In the genomic region with DNA sequence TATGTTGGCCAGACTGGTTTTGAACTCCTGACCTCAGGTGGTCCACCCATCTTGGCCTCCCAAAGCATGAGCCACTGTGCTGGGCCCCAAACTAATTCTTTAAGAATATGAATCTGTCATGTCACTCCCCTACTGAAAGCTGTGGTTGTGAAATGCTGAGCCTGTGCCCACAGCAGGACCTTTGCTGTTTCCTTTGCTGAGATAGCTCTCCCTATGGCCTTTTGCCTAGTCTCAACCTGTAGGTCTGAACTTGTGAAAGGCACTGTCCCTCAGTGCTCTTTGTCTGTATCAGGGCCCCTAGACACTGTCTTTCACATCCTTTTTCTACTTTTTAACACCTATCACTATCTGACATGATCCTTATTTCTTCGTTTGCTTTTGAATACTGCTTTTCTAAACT, we compare ENCODE assay signal across 12 cellular contexts.
A peak's percentile ranks its signal among the peaks of the same experiment; 100 is the strongest.
DNase-seq lines count a peak whose midpoint lies in the region; ATAC-seq and TF ChIP-seq lines count a peak whose summit lies in the region.
"Had no signal": no experiment of that assay in that cellular context is flagged by ENCODE, and none has a peak within 500 bp of the region (broad histone marks: within the 10 kb centered on the region; RNA-seq: fewer than 3 reads in every experiment).

No MANE protein-coding gene starts in this region.

- H3K27me3 ChIP-seq in H9 (ENCODE audit: insufficient read depth, low read length) (no peaks in the 10 kb centered on the region), A673 (replicated peaks; ENCODE audit: insufficient read depth, low read depth, low read length, poor library complexity) (no peaks in the 10 kb centered on the region)
- H3K27me3 ChIP-seq: SJCRH30 had no signal

- CTCF ChIA-PET in A673 (lab: Charles Lee), result no interaction called here

- no peak overlapping the region for H3K56ac ChIP-seq in H9 (ENCODE audit: insufficient read length, low read depth, low read length)

- peak; percentile 96 for ATAC-seq in HG03432 (IDR thresholded peaks at IDR 0.05; ENCODE audit: unreplicated experiment)
- ATAC-seq in stimulated activated effector memory CD8-positive, alpha-beta T cell treated with anti-CD3 and anti-CD28 coated beads, Interleukin-12 subunit alpha, Interleukin-12 subunit beta, amount 100 ng/mL, for 72 hours, result peak; percentile 39

- H3K4me1 ChIP-seq in H9 (ENCODE audit: insufficient read depth, low read length) (peaks cover 2% of the 10 kb centered on the region; the same call in 1 of the 2 replicates), A673 (ENCODE audit: insufficient read depth, low read length, poor library complexity, severe bottlenecking) (no peaks in the 10 kb centered on the region)
- H3K4me1 ChIP-seq: SJCRH30 had no signal

- no peak overlapping the region for H2BK20ac ChIP-seq in H9 (ENCODE audit: low read depth, low read length, poor library complexity, severe bottlenecking)

- no peak overlapping the region for H2BK120ac ChIP-seq in H9 (ENCODE audit: low read depth, low read length, poor library complexity, severe bottlenecking)

- no peak overlapping the region for H4K5ac ChIP-seq in H9 (ENCODE audit: insufficient read length, low read depth, low read length)

- H3K79me1 ChIP-seq in H9 (ENCODE audit: insufficient read depth, low read depth, low read length, poor library complexity, severe bottlenecking), result peaks cover 11% of the 10 kb centered on the region

- no peak overlapping the region for H3K23ac ChIP-seq in H9 (ENCODE audit: insufficient read length, low read depth, low read length)

- H3K27me3 Mint-ChIP-seq in H9 (ENCODE audit: low read depth), result peaks cover 1% of the 10 kb centered on the region
- H3K27me3 Mint-ChIP-seq in activated naive CD8-positive, alpha-beta T cell treated with anti-CD3 and anti-CD28 coated beads for 36 hours, result peaks cover 9% of the 10 kb centered on the region

- peaks cover 46% of the 10 kb centered on the region; the same call in 1 of the 2 replicates for H3K79me2 ChIP-seq in H9 (ENCODE audit: insufficient read depth, low read length)

- intact Hi-C loops in A673 (cut with micrococcal nuclease; ENCODE audit: unreplicated experiment), result no loop called here

- H3K4me2 ChIP-seq in H9 (ENCODE audit: insufficient read depth, insufficient read length, low read length), result no peak overlapping the region

- H3K4me3 Mint-ChIP-seq in H9, result no peak overlapping the region
- H3K4me3 Mint-ChIP-seq in stimulated activated effector memory CD8-positive, alpha-beta T cell treated with anti-CD3 and anti-CD28 coated beads, Interleukin-12 subunit alpha, Interleukin-12 subunit beta, amount 100 ng/mL, for 72 hours, result no peak overlapping the region
- H3K4me3 Mint-ChIP-seq in activated naive CD8-positive, alpha-beta T cell treated with anti-CD3 and anti-CD28 coated beads for 36 hours, result no peak overlapping the region

- no peak overlapping the region for H3K14ac ChIP-seq in H9 (ENCODE audit: insufficient read depth, low read length)

- H2BK15ac ChIP-seq in H9 (ENCODE audit: low read depth, low read length), result no peak overlapping the region

- no peak overlapping the region for H2BK5ac ChIP-seq in H9 (ENCODE audit: insufficient read length, low read length)

- H4K20me1 ChIP-seq in H9 (ENCODE audit: control insufficient read depth, insufficient read depth, insufficient read length), result no peaks in the 10 kb centered on the region

- H3K4me3 ChIP-seq in A673 (ENCODE audit: low read depth, low read length, poor library complexity, severe bottlenecking), result no peak overlapping the region
- H3K4me3 ChIP-seq: SJCRH30 had no signal

- no peak overlapping the region for H2AFZ ChIP-seq in H9 (ENCODE audit: low read length)

- H3K36me3 ChIP-seq in A673 (ENCODE audit: insufficient read depth, low read length, poor library complexity, severe bottlenecking), result no peaks in the 10 kb centered on the region
- H3K36me3 ChIP-seq: SJCRH30 had no signal

- BruUV-seq in A673 (replicated peaks; lab: Mats Ljungman, UMichigan), result no TSS peak

- WGBS in H9 (ENCODE audit: extremely low coverage, insufficient read length, low lambda C conversion rate), result no CpG with 5 or more reads among the region's 1 CpG

- no peak overlapping the region for H3K9ac ChIP-seq in H9 (ENCODE audit: extremely low read depth, insufficient read length, low read length)

- H3T11ph ChIP-seq in H9 (ENCODE audit: low read length), result no peak overlapping the region

- H3K23me2 ChIP-seq in H9 (ENCODE audit: insufficient read length, low read depth, low read length, poor library complexity, severe bottlenecking), result no peaks in the 10 kb centered on the region

- H3K9me3 ChIP-seq in H9 (ENCODE audit: control insufficient read depth, low read depth, low read length) (no peaks in the 10 kb centered on the region), A673 (ENCODE audit: low read depth, low read length, poor library complexity, severe bottlenecking) (no peaks in the 10 kb centered on the region)
- H3K9me3 ChIP-seq: SJCRH30 had no signal

- POLR2A ChIA-PET in A673 (lab: Charles Lee; ENCODE audit: low non-redundant PET), result no interaction called here

- TF ChIP-seq CTCF in H9 (conservative IDR thresholded peaks at IDR 0.05), result no peak
- no peak for TF ChIP-seq CTCF in A673 (conservative IDR thresholded peaks at IDR 0.05; ENCODE audit: low read depth, low read length)

- H3K27ac Mint-ChIP-seq in H9, result peak overlapping the region in 2 of 3 experiments; percentile 18 to 87; a peak in 3 of 7 replicates
- no peak overlapping the region for H3K27ac Mint-ChIP-seq in stimulated activated effector memory CD8-positive, alpha-beta T cell treated with anti-CD3 and anti-CD28 coated beads, Interleukin-12 subunit alpha, Interleukin-12 subunit beta, amount 100 ng/mL, for 72 hours
- H3K27ac Mint-ChIP-seq in activated naive CD8-positive, alpha-beta T cell treated with anti-CD3 and anti-CD28 coated beads for 36 hours, result no peak overlapping the region

- H3K36me3 Mint-ChIP-seq in H9 (ENCODE audit: insufficient read depth in 1 of 3, low read depth in 3 of 3), result peaks cover 79 to 95% (median 92%) of the 10 kb centered on the region in 3 experiments
- no peaks in the 10 kb centered on the region for H3K36me3 Mint-ChIP-seq in stimulated activated effector memory CD8-positive, alpha-beta T cell treated with anti-CD3 and anti-CD28 coated beads, Interleukin-12 subunit alpha, Interleukin-12 subunit beta, amount 100 ng/mL, for 72 hours
- H3K36me3 Mint-ChIP-seq in activated naive CD8-positive, alpha-beta T cell treated with anti-CD3 and anti-CD28 coated beads for 36 hours, result no peaks in the 10 kb centered on the region

- DNase-seq in GM19238 (ENCODE audit: insufficient read length, low spot score) (peak; percentile 30), H9 (no peak), A673 (ENCODE audit: low spot score) (no peak), NCI-H146 treated with DMSO at 0.1 percent for 48 hours (lab: John Stamatoyannopoulos, UW; ENCODE audit: unreplicated experiment) (no peak)
- no peak for DNase-seq in stimulated activated effector memory CD8-positive, alpha-beta T cell treated with anti-CD3 and anti-CD28 coated beads, Interleukin-12 subunit alpha, Interleukin-12 subunit beta, amount 100 ng/mL, for 72 hours (ENCODE audit: low spot score in 2 of 2)
- no peak for DNase-seq in activated naive CD8-positive, alpha-beta T cell treated with anti-CD3 and anti-CD28 coated beads for 36 hours
- DNase-seq: activated CD4-positive, alpha-beta T cell treated with anti-CD3 and anti-CD28 coated beads, Interleukin-2, amount 50 U/mL, for 4 hours; aorta; DMS79 treated with DMSO at 0.1 percent for 48 hours; NCI-H2081; SJCRH30 had no signal

- H3K4ac ChIP-seq in H9 (ENCODE audit: low read depth, low read length), result no peak overlapping the region

- peaks cover 74 to 79% of the 10 kb centered on the region in 2 experiments for H3K4me1 Mint-ChIP-seq in H9
- H3K4me1 Mint-ChIP-seq in stimulated activated effector memory CD8-positive, alpha-beta T cell treated with anti-CD3 and anti-CD28 coated beads, Interleukin-12 subunit alpha, Interleukin-12 subunit beta, amount 100 ng/mL, for 72 hours, result no peaks in the 10 kb centered on the region
- H3K4me1 Mint-ChIP-seq in activated naive CD8-positive, alpha-beta T cell treated with anti-CD3 and anti-CD28 coated beads for 36 hours, result peaks cover 3% of the 10 kb centered on the region

- H2BK12ac ChIP-seq in H9 (ENCODE audit: insufficient read length, low read depth, low read length), result no peak overlapping the region

- no peak overlapping the region for H3K18ac ChIP-seq in H9 (ENCODE audit: insufficient read length, low read depth, low read length)

- H3K9me3 Mint-ChIP-seq in H9, result no peaks in the 10 kb centered on the region
- H3K9me3 Mint-ChIP-seq in stimulated activated effector memory CD8-positive, alpha-beta T cell treated with anti-CD3 and anti-CD28 coated beads, Interleukin-12 subunit alpha, Interleukin-12 subunit beta, amount 100 ng/mL, for 72 hours, result no peaks in the 10 kb centered on the region
- no peaks in the 10 kb centered on the region for H3K9me3 Mint-ChIP-seq in activated naive CD8-positive, alpha-beta T cell treated with anti-CD3 and anti-CD28 coated beads for 36 hours

- H4K91ac ChIP-seq in H9 (ENCODE audit: insufficient read length, low read depth, low read length), result no peak overlapping the region

- H3K27ac ChIP-seq in H9 (ENCODE audit: insufficient read length, low read depth, low read length) (no peak overlapping the region), A673 (ENCODE audit: low read depth, low read length, poor library complexity, severe bottlenecking) (no peak overlapping the region)
- H3K27ac ChIP-seq: SJCRH30 had no signal

- no peak overlapping the region for H2AK5ac ChIP-seq in H9 (ENCODE audit: insufficient read length, low read length)

- no peak overlapping the region for H4K8ac ChIP-seq in H9 (replicated peaks; ENCODE audit: insufficient read length, low read depth, low read length)

Comparison
In these comparisons a context has a peak if more than half of its experiments do, and no peak if none do; other contexts are left out.
1. H3K27ac Mint-ChIP-seq: peak in H9 (2 of 3); none in stimulated activated effector memory CD8-positive, alpha-beta T cell treated with anti-CD3 and anti-CD28 coated beads, Interleukin-12 subunit alpha, Interleukin-12 subunit beta, amount 100 ng/mL, for 72 hours (single experiment) and activated naive CD8-positive, alpha-beta T cell treated with anti-CD3 and anti-CD28 coated beads for 36 hours (single experiment).